8 cellular contexts compared by ENCODE assay signal in the genomic region with DNA sequence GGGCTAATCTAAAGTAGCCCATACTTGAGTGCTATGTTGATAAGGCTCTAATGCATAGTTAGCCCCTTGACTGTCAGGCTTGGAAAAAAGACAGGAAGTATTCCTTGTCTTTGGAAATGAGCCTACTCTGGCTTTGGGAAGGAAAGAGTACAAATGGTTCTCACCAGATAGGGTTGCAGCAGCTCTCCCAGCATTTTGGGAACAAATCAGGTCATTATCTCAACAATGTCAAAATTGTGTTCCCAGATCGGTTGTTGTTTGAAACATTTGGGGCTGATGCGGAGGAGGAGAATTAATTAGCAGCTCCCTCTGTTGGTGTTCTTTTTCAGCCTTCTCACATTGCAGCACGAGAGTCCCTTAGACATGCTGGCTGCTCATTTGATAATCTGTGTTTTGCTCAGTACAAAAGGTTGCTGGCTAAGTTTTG. TPM values are rescaled to one million over a fixed set of nuclear protein-coding genes. Genes with fewer than 3 reads are reported as not detected.
DNase-seq lines count a peak whose midpoint lies in the region; ATAC-seq and TF ChIP-seq lines count a peak whose summit lies in the region.

No MANE protein-coding gene starts in this region.

- no peak overlapping the region for H2AFZ ChIP-seq in GM23248

- H3K4me3 ChIP-seq in GM23248 (no peak overlapping the region), SK-N-MC (peak overlapping the region; percentile 9), MG63 (no peak overlapping the region), ascending aorta (peak overlapping the region in 1 of 2 donors; percentile 16)

- no peak overlapping the region for H3K9ac ChIP-seq in GM23248
- H3K9ac ChIP-seq in SK-N-MC (ENCODE audit: insufficient read length), result no peak overlapping the region

- no peaks in the 10 kb centered on the region for H3K4me1 ChIP-seq in GM23248 (ENCODE audit: insufficient read depth)
- H3K4me1 ChIP-seq in ascending aorta, result peaks cover 3 to 17% of the 10 kb centered on the region in 2 donors

- 5 to 8% methylated on average over 3 of the region's 3 CpGs for WGBS in GM23248 (ENCODE audit: low coverage in 1 of 2, low lambda C conversion rate in 2 of 2, missing lambda C conversion rate in 2 of 2), 2 experiments

- H3K36me3 ChIP-seq in GM23248 (ENCODE audit: low read depth) (no peaks in the 10 kb centered on the region), SK-N-MC (ENCODE audit: insufficient read depth, low read length) (no peaks in the 10 kb centered on the region), MG63 (peaks cover 69% of the 10 kb centered on the region), ascending aorta (no peaks in the 10 kb centered on the region)

- intact Hi-C loops in head of caudate nucleus (cut with DNase I), result loop anchor here (10.0 kb wide), 1 partner anchor 162 kb away; no protein-coding TSS in a partner anchor
- intact Hi-C loops in ascending aorta (cut with DNase I), result loop anchor here (2.0 to 5.0 kb wide), 2 partner anchors 42 to 75 kb away; partner anchors contain the start of gene KANK1

- no peak overlapping the region for H3K4me2 ChIP-seq in GM23248 (ENCODE audit: unreplicated experiment)

- peak in 1 of 3 experiments; percentile 46 for TF ChIP-seq CTCF in ascending aorta (IDR thresholded peaks at IDR 0.05)

- no peaks in the 10 kb centered on the region for H3K79me2 ChIP-seq in GM23248 (ENCODE audit: insufficient read depth)

- no peaks in the 10 kb centered on the region for H4K20me1 ChIP-seq in GM23248 (ENCODE audit: insufficient read depth)

- DNase-seq in GM23248 (peak; percentile 15), SK-N-MC (ENCODE audit: low read depth, low spot score) (no peak), head of caudate nucleus (peak in 26 of 42 donors; percentile 17 to 81 (median 48)), retina (peak; percentile 43), MG63 (no peak), ascending aorta (ENCODE audit: low spot score in 2 of 2) (no peak), COLO829 (ENCODE audit: low spot score) (no peak)

- no peaks in the 10 kb centered on the region for H3F3A ChIP-seq in GM23248 (ENCODE audit: insufficient read depth)

- H3K9me2 ChIP-seq in GM23248 (ENCODE audit: insufficient read depth), result no peaks in the 10 kb centered on the region

- H3K27me3 ChIP-seq in GM23248 (replicated peaks; ENCODE audit: insufficient read depth), result no peaks in the 10 kb centered on the region
- H3K27me3 ChIP-seq in MG63, result no peaks in the 10 kb centered on the region
- H3K27me3 ChIP-seq in ascending aorta, result no peaks in the 10 kb centered on the region

- no peak overlapping the region for H3K27ac ChIP-seq in GM23248
- peak overlapping the region; percentile 52 for H3K27ac ChIP-seq in SK-N-MC
- peak overlapping the region in 1 of 2 donors; percentile 22 for H3K27ac ChIP-seq in ascending aorta

- in situ Hi-C loops in GM23248 (cut with MboI), result no loop called here

- H3K9me3 ChIP-seq in GM23248 (ENCODE audit: low read depth) (no peaks in the 10 kb centered on the region), SK-N-MC (ENCODE audit: low read depth, low read length) (no peaks in the 10 kb centered on the region), MG63 (no peaks in the 10 kb centered on the region), ascending aorta (no peaks in the 10 kb centered on the region)

- no peak for ATAC-seq in HG02870 (IDR thresholded peaks at IDR 0.05; ENCODE audit: unreplicated experiment)

RNA-seq across cellular contexts. Expression of gene KANK1, which starts 42.3 kb away (rescaled TPM):
- 14.6 and 18.0 TPM in 2 replicates for total RNA-seq in GM23248 (2014; rRNA removed; shearing (Covaris generic))
- 10.4 and 11.0 TPM in 2 replicates for polyA plus RNA-seq in GM23248 (2016; fragmentation: Nextera tagmentation; extraction: Ambion mirVana)
- 45.6 and 48.8 TPM in 2 replicates for total RNA-seq in MG63 (2014; rRNA removed; shearing (Covaris generic); ENCODE audit: low replicate concordance)
- total RNA-seq in ascending aorta, result 91.7 TPM

Comparison
In these comparisons a context has a peak if more than half of its experiments do, and no peak if none do; other contexts are left out.
1. DNase-seq: peak in GM23248 (single experiment), head of caudate nucleus (26 of 42) and retina (single experiment); none in SK-N-MC (single experiment), MG63 (single experiment), ascending aorta (0 of 2) and COLO829 (single experiment).